Comparison of ENCODE assay signal across 1 cellular context in the genomic region with DNA sequence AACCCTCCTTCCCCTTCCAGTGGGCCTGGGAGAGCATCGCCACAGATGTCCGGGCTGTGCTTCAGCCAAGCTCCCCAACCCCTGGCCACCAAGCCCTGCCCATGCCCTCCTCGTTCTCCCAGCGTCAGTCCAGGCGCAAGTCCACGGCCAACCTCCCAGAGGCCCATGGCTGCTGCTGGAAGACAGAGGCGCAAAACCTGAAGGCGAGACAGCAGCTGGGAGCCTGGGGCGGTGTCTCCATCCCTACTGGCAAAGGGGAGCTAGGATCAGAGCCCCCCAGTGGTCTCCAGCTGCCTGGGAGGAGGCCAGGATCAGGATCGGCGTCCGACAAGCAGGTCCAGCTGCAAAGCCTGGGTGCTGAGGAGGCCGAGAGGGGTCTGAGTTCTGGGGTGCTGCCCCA.
TF ChIP-seq lines count a peak whose summit lies in the region.

No MANE protein-coding gene starts in this region.

TF ChIP-seq in WTC11, 78 proteins besides CTCF, POLR2A, EP300 and RAD21:
- TF ChIP-seq, protein P1, sequence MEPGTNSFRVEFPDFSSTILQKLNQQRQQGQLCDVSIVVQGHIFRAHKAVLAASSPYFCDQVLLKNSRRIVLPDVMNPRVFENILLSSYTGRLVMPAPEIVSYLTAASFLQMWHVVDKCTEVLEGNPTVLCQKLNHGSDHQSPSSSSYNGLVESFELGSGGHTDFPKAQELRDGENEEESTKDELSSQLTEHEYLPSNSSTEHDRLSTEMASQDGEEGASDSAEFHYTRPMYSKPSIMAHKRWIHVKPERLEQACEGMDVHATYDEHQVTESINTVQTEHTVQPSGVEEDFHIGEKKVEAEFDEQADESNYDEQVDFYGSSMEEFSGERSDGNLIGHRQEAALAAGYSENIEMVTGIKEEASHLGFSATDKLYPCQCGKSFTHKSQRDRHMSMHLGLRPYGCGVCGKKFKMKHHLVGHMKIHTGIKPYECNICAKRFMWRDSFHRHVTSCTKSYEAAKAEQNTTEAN (CRISPR knock-in tag; IDR thresholded peaks at IDR 0.05), result no peak
- TF ChIP-seq, protein P2, sequence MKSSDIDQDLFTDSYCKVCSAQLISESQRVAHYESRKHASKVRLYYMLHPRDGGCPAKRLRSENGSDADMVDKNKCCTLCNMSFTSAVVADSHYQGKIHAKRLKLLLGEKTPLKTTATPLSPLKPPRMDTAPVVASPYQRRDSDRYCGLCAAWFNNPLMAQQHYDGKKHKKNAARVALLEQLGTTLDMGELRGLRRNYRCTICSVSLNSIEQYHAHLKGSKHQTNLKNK (CRISPR knock-in tag; IDR thresholded peaks at IDR 0.05), result no peak
- no peak for TF ChIP-seq MYBL2 (CRISPR knock-in tag; IDR thresholded peaks at IDR 0.05)
- no peak for TF ChIP-seq ZBTB21 (CRISPR knock-in tag; IDR thresholded peaks at IDR 0.05; ENCODE audit: borderline replicate concordance)
- TF ChIP-seq GABPB1 (CRISPR knock-in tag; IDR thresholded peaks at IDR 0.05), result no peak
- TF ChIP-seq SMAD3 (CRISPR knock-in tag; IDR thresholded peaks at IDR 0.05; ENCODE audit: borderline replicate concordance), result no peak
- no peak for TF ChIP-seq ATF3 (CRISPR knock-in tag; conservative IDR thresholded peaks at IDR 0.05)
- no peak for TF ChIP-seq GTF2I (CRISPR knock-in tag; conservative IDR thresholded peaks at IDR 0.05)
- TF ChIP-seq, protein P3, sequence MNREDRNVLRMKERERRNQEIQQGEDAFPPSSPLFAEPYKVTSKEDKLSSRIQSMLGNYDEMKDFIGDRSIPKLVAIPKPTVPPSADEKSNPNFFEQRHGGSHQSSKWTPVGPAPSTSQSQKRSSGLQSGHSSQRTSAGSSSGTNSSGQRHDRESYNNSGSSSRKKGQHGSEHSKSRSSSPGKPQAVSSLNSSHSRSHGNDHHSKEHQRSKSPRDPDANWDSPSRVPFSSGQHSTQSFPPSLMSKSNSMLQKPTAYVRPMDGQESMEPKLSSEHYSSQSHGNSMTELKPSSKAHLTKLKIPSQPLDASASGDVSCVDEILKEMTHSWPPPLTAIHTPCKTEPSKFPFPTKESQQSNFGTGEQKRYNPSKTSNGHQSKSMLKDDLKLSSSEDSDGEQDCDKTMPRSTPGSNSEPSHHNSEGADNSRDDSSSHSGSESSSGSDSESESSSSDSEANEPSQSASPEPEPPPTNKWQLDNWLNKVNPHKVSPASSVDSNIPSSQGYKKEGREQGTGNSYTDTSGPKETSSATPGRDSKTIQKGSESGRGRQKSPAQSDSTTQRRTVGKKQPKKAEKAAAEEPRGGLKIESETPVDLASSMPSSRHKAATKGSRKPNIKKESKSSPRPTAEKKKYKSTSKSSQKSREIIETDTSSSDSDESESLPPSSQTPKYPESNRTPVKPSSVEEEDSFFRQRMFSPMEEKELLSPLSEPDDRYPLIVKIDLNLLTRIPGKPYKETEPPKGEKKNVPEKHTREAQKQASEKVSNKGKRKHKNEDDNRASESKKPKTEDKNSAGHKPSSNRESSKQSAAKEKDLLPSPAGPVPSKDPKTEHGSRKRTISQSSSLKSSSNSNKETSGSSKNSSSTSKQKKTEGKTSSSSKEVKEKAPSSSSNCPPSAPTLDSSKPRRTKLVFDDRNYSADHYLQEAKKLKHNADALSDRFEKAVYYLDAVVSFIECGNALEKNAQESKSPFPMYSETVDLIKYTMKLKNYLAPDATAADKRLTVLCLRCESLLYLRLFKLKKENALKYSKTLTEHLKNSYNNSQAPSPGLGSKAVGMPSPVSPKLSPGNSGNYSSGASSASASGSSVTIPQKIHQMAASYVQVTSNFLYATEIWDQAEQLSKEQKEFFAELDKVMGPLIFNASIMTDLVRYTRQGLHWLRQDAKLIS (CRISPR knock-in tag; IDR thresholded peaks at IDR 0.05; ENCODE audit: borderline replicate concordance), result no peak
- TF ChIP-seq RORB (CRISPR knock-in tag; IDR thresholded peaks at IDR 0.05), result no peak
- TF ChIP-seq NR1H2 (CRISPR knock-in tag; IDR thresholded peaks at IDR 0.05), result no peak
- TF ChIP-seq TCF7 (CRISPR knock-in tag; IDR thresholded peaks at IDR 0.05; ENCODE audit: low read depth), result no peak
- no peak for TF ChIP-seq SP1 (CRISPR knock-in tag; conservative IDR thresholded peaks at IDR 0.05)
TF ChIP-seq in WTC11: peak in this region for 0.
